Comparison of ENCODE assay signal across 1 cellular context in genomic region chr3:56467801-56468183, GRCh38.
TF ChIP-seq lines count a peak whose summit lies in the region.

No MANE protein-coding gene starts in this region.

TF ChIP-seq in GM23338, 12 proteins besides CTCF, POLR2A, EP300 and RAD21 (continued from another document):
- TF ChIP-seq, protein P1, sequence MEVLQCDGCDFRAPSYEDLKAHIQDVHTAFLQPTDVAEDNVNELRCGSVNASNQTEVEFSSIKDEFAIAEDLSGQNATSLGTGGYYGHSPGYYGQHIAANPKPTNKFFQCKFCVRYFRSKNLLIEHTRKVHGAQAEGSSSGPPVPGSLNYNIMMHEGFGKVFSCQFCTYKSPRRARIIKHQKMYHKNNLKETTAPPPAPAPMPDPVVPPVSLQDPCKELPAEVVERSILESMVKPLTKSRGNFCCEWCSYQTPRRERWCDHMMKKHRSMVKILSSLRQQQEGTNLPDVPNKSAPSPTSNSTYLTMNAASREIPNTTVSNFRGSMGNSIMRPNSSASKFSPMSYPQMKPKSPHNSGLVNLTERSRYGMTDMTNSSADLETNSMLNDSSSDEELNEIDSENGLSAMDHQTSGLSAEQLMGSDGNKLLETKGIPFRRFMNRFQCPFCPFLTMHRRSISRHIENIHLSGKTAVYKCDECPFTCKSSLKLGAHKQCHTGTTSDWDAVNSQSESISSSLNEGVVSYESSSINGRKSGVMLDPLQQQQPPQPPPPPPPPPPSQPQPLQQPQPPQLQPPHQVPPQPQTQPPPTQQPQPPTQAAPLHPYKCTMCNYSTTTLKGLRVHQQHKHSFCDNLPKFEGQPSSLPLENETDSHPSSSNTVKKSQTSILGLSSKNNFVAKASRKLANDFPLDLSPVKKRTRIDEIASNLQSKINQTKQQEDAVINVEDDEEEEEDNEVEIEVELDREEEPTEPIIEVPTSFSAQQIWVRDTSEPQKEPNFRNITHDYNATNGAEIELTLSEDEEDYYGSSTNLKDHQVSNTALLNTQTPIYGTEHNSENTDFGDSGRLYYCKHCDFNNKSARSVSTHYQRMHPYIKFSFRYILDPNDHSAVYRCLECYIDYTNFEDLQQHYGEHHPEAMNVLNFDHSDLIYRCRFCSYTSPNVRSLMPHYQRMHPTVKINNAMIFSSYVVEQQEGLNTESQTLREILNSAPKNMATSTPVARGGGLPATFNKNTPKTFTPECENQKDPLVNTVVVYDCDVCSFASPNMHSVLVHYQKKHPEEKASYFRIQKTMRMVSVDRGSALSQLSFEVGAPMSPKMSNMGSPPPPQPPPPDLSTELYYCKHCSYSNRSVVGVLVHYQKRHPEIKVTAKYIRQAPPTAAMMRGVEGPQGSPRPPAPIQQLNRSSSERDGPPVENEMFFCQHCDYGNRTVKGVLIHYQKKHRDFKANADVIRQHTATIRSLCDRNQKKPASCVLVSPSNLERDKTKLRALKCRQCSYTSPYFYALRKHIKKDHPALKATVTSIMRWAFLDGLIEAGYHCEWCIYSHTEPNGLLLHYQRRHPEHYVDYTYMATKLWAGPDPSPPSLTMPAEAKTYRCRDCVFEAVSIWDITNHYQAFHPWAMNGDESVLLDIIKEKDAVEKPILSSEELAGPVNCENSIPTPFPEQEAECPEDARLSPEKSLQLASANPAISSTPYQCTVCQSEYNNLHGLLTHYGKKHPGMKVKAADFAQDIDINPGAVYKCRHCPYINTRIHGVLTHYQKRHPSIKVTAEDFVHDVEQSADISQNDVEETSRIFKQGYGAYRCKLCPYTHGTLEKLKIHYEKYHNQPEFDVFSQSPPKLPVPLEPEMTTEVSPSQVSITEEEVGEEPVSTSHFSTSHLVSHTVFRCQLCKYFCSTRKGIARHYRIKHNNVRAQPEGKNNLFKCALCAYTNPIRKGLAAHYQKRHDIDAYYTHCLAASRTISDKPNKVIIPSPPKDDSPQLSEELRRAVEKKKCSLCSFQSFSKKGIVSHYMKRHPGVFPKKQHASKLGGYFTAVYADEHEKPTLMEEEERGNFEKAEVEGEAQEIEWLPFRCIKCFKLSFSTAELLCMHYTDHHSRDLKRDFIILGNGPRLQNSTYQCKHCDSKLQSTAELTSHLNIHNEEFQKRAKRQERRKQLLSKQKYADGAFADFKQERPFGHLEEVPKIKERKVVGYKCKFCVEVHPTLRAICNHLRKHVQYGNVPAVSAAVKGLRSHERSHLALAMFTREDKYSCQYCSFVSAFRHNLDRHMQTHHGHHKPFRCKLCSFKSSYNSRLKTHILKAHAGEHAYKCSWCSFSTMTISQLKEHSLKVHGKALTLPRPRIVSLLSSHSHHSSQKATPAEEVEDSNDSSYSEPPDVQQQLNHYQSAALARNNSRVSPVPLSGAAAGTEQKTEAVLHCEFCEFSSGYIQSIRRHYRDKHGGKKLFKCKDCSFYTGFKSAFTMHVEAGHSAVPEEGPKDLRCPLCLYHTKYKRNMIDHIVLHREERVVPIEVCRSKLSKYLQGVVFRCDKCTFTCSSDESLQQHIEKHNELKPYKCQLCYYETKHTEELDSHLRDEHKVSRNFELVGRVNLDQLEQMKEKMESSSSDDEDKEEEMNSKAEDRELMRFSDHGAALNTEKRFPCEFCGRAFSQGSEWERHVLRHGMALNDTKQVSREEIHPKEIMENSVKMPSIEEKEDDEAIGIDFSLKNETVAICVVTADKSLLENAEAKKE (CRISPR knock-in tag; IDR thresholded peaks at IDR 0.05), result no peak
- TF ChIP-seq POLR2AphosphoS5 (IDR thresholded peaks at IDR 0.05; ENCODE audit: low read depth) (no peak), NANOG (IDR thresholded peaks at IDR 0.05; ENCODE audit: borderline replicate concordance) (no peak), ZNF331 (CRISPR knock-in tag; IDR thresholded peaks at IDR 0.05; ENCODE audit: low read depth) (no peak), STAT1 (IDR thresholded peaks at IDR 0.05; ENCODE audit: unreplicated experiment) (no peak), ZNF114 (CRISPR knock-in tag; IDR thresholded peaks at IDR 0.05) (no peak), CREB1 (CRISPR knock-in tag; IDR thresholded peaks at IDR 0.05; ENCODE audit: low read depth) (no peak)
